25 cellular contexts compared by ENCODE assay signal in the genomic region with DNA sequence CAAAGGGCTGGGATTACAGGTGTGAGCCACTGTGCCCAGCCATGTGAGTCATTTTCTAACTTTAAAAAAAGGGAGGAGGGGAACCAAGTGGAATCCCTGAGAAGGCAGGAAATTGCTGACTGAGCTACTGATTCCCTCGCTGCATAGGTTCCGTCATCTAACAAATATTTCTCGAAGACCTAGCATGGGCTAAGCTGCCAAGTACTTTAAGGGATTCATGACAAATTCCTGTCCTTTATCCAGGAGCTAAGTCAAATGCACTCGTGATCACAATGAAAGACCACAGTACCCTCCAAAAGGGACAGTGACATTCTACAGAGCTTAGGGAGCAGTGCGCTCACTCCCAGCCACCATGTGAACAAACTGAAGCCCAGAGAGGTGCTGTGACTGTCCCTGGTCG. TPM values are rescaled to one million over a fixed set of nuclear protein-coding genes. Genes with fewer than 3 reads are reported as not detected.
DNase-seq lines count a peak whose midpoint lies in the region; ATAC-seq, FAIRE-seq and TF ChIP-seq lines count a peak whose summit lies in the region.
"Had no signal": no experiment of that assay in that cellular context is flagged by ENCODE, and none has a peak within 500 bp of the region (broad histone marks: within the 10 kb centered on the region; RNA-seq: fewer than 3 reads in every experiment).

No MANE protein-coding gene starts in this region.

- peaks cover 20% of the 10 kb centered on the region for H3K27me3 Mint-ChIP-seq in T-helper 17 cell
- peaks cover 14% of the 10 kb centered on the region for H3K27me3 Mint-ChIP-seq in Caco-2 (ENCODE audit: insufficient read depth, unreplicated experiment)

- H3K4me1 Mint-ChIP-seq in T-helper 17 cell (peaks cover 2% of the 10 kb centered on the region), Caco-2 (ENCODE audit: low read depth, unreplicated experiment) (no peaks in the 10 kb centered on the region)

- TF ChIP-seq CTCF in A549 (IDR thresholded peaks at IDR 0.05) (no peak), HEK293 (tag by site-specific recombination; IDR thresholded peaks at IDR 0.05) (no peak), osteoblast (IDR thresholded peaks at IDR 0.05; ENCODE audit: extremely low read depth, low read depth, low read length) (no peak), Caco-2 (IDR thresholded peaks at IDR 0.05; ENCODE audit: insufficient read depth in 1 of 2, low read depth in 1 of 2, low read length in 1 of 2, severe bottlenecking in 1 of 2, unreplicated experiment in 1 of 2) (no peak)

- H3K27ac ChIP-seq in A549 (no peak overlapping the region), HEK293 (ENCODE audit: extremely low read depth, low read depth, low read length) (no peak overlapping the region), osteoblast (ENCODE audit: low read depth, low read length) (no peak overlapping the region)
- H3K27ac ChIP-seq: PC-9, RWPE1 had no signal

- H4K20me1 ChIP-seq in osteoblast (ENCODE audit: insufficient read depth, low read length), result no peaks in the 10 kb centered on the region

- no peaks in the 10 kb centered on the region for H3K36me3 Mint-ChIP-seq in T-helper 17 cell (ENCODE audit: low read depth)
- no peaks in the 10 kb centered on the region for H3K36me3 Mint-ChIP-seq in Caco-2 (ENCODE audit: insufficient read depth, unreplicated experiment)

- no peaks in the 10 kb centered on the region for H3K9me3 ChIP-seq in A549
- no peaks in the 10 kb centered on the region for H3K9me3 ChIP-seq in HEK293 (ENCODE audit: control insufficient read depth, insufficient read depth, low read depth, low read length)
- no peaks in the 10 kb centered on the region for H3K9me3 ChIP-seq in osteoblast (ENCODE audit: low read depth, low read length)
- no peaks in the 10 kb centered on the region for H3K9me3 ChIP-seq in T-helper 17 cell (ENCODE audit: control insufficient read depth, low read length, poor library complexity, severe bottlenecking)
- H3K9me3 ChIP-seq in Caco-2, result no peaks in the 10 kb centered on the region

- no peak for TF ChIP-seq POLR2A in A549 (IDR thresholded peaks at IDR 0.05; ENCODE audit: low read length)

- DNase-seq in A549 (ENCODE audit: low read depth in 1 of 2, low spot score in 1 of 2) (no peak), RCC 7860 (ENCODE audit: low spot score) (peak; percentile 70), osteoblast (ENCODE audit: insufficient read length, low spot score, missing footprints) (peak; percentile 49), T-helper 17 cell (no peak), KG1 (lab: John Stamatoyannopoulos, UW) (no peak), Caco-2 (no peak)
- DNase-seq: DMS153; DND-41; H9; Karpas-422; MV-4-11; NCI-H1105; NCI-H1436 treated with DMSO at 0.1 percent for 48 hours; NCI-H1930; NCI-H2107; NCI-H446; NCI-H524 treated with DMSO at 0.1 percent for 48 hours; NCI-H774; NK-92 treated with Interleukin-12 subunit alpha and Interleukin-12 subunit beta, amount 100 ng/mL, for 24 hours; SHP77 had no signal

- CTCF ChIA-PET in A549 (lab: Yijun Ruan, JAX) (interaction anchor here (0.6 to 1.4 kb wide), 2 partner anchors 17 to 291 kb away, joined by 3 to 4 read pairs; no protein-coding TSS in a partner anchor), HEK293 (lab: Yijun Ruan, JAX) (interaction anchor here (0.6 to 0.7 kb wide), 2 partner anchors 92 to 208 kb away, joined by 3 to 4 read pairs; no protein-coding TSS in a partner anchor), Caco-2 (lab: Charles Lee) (no interaction called here)

- H3K4me1 ChIP-seq in A549, result no peaks in the 10 kb centered on the region
- H3K4me1 ChIP-seq in HEK293 (ENCODE audit: control insufficient read depth, insufficient read depth, low read length), result no peaks in the 10 kb centered on the region
- no peaks in the 10 kb centered on the region for H3K4me1 ChIP-seq in osteoblast (ENCODE audit: insufficient read depth, low read length)
- no peaks in the 10 kb centered on the region for H3K4me1 ChIP-seq in Caco-2

- H3K79me2 ChIP-seq in osteoblast (ENCODE audit: insufficient read depth, low read length), result no peaks in the 10 kb centered on the region

- intact Hi-C loops in Caco-2 (cut with micrococcal nuclease; ENCODE audit: unreplicated experiment), result no loop called here

- H3K4me3 ChIP-seq in A549 (no peak overlapping the region), HEK293 (ENCODE audit: low read depth, low read length) (no peak overlapping the region), osteoblast (ENCODE audit: insufficient read depth, low read length) (no peak overlapping the region), Caco-2 (ENCODE audit: low read depth, low read length) (no peak overlapping the region)
- H3K4me3 ChIP-seq: GM23338, PC-9 had no signal

- no peak overlapping the region for H2AFZ ChIP-seq in osteoblast (ENCODE audit: low read length)
- H2AFZ ChIP-seq: GM23338, PC-9 had no signal

- H3K27me3 ChIP-seq in osteoblast (ENCODE audit: insufficient read depth, low read length) (no peaks in the 10 kb centered on the region), Caco-2 (replicated peaks; ENCODE audit: control insufficient read depth, insufficient read depth, low read length) (no peaks in the 10 kb centered on the region)

- H3K36me3 ChIP-seq in HEK293 (ENCODE audit: control insufficient read depth in 2 of 2, insufficient read depth in 1 of 2, low read length in 2 of 2), result no peaks in the 10 kb centered on the region
- H3K36me3 ChIP-seq in osteoblast (ENCODE audit: insufficient read depth, low read length), result no peaks in the 10 kb centered on the region
- H3K36me3 ChIP-seq in Caco-2 (ENCODE audit: control insufficient read depth, insufficient read depth, low read length), result no peaks in the 10 kb centered on the region

- BruUV-seq in Caco-2 (replicated peaks; lab: Mats Ljungman, UMichigan), result no TSS peak

- H3K4me2 ChIP-seq in A549 (no peak overlapping the region), osteoblast (ENCODE audit: insufficient read depth, low read length) (no peak overlapping the region)
- H3K4me2 ChIP-seq: GM23338, PC-9 had no signal

- TF ChIP-seq RAD21 in A549 (conservative IDR thresholded peaks at IDR 0.05 in 1 of 2, IDR thresholded peaks at IDR 0.05 in 1 of 2), result no peak

- WGBS in A549 (ENCODE audit: missing lambda C conversion rate), result 36% methylated on average over 6 of the region's 6 CpGs

- FAIRE-seq in A549 (lab: Jason Lieb, UNC), result no peak
- FAIRE-seq in RCC 7860 (lab: Jason Lieb, UNC), result no peak
- FAIRE-seq: GM18507 had no signal

- H3K27ac Mint-ChIP-seq in T-helper 17 cell (no peak overlapping the region), Caco-2 (ENCODE audit: unreplicated experiment) (no peak overlapping the region)
- H3K27ac Mint-ChIP-seq: GM23338, H9 had no signal

- H3K9me3 Mint-ChIP-seq in Caco-2 (ENCODE audit: unreplicated experiment), result no peaks in the 10 kb centered on the region
- H3K9me3 Mint-ChIP-seq: GM23338, H9 had no signal

- no peak for TF ChIP-seq EP300 in A549 (IDR thresholded peaks at IDR 0.05)

- POLR2A ChIA-PET in A549 (lab: Yijun Ruan, JAX), result no interaction called here
- POLR2A ChIA-PET in HEK293 (lab: Yijun Ruan, JAX), result no interaction called here
- POLR2A ChIA-PET in Caco-2 (lab: Charles Lee), result no interaction called here

- no peak for ATAC-seq in A549
- no peak for ATAC-seq in T-helper 17 cell
- ATAC-seq: GM23338 had no signal

- H3K4me3 Mint-ChIP-seq in T-helper 17 cell (no peak overlapping the region), Caco-2 (ENCODE audit: unreplicated experiment) (no peak overlapping the region)
- H3K4me3 Mint-ChIP-seq: GM23338, H9 had no signal

TF ChIP-seq in A549, 52 proteins besides CTCF, POLR2A, EP300 and RAD21:
- TF ChIP-seq NPAS2 (CRISPR knock-in tag; IDR thresholded peaks at IDR 0.05; ENCODE audit: borderline replicate concordance) (no peak), ZNF302 (CRISPR knock-in tag; IDR thresholded peaks at IDR 0.05) (no peak), MAFK (IDR thresholded peaks at IDR 0.05; ENCODE audit: partially characterized antibody) (peak; percentile 52), GATA3 (IDR thresholded peaks at IDR 0.05; ENCODE audit: borderline replicate concordance) (no peak)
TF ChIP-seq in A549: peak in this region for 1.

TF ChIP-seq in HEK293, 187 proteins besides CTCF, POLR2A, EP300 and RAD21:
- TF ChIP-seq SETDB1 (IDR thresholded peaks at IDR 0.05; ENCODE audit: insufficient read length, low read length), result no peak
- TF ChIP-seq ZNF155 (tag by site-specific recombination; IDR thresholded peaks at IDR 0.05), result no peak
- TF ChIP-seq ZNF785 (tag by site-specific recombination; IDR thresholded peaks at IDR 0.05), result no peak
- peak; percentile 59; the same call in 1 of the 2 replicates for TF ChIP-seq ZBTB48 (tag by site-specific recombination; IDR thresholded peaks at IDR 0.05)
- TF ChIP-seq ZNF274 (IDR thresholded peaks at IDR 0.05; ENCODE audit: low read length), result no peak
- TF ChIP-seq ZNF274 (tag by site-specific recombination; IDR thresholded peaks at IDR 0.05; ENCODE audit: borderline replicate concordance), result no peak
- no peak for TF ChIP-seq ZNF777 (tag by site-specific recombination; IDR thresholded peaks at IDR 0.05; ENCODE audit: borderline replicate concordance)
- no peak for TF ChIP-seq PRDM1 (tag by site-specific recombination; IDR thresholded peaks at IDR 0.05)
- TF ChIP-seq MZF1 (tag by site-specific recombination; IDR thresholded peaks at IDR 0.05; ENCODE audit: borderline replicate concordance), result no peak
- TF ChIP-seq ZNF157 (tag by site-specific recombination; IDR thresholded peaks at IDR 0.05), result no peak

RNA-seq across cellular contexts. Expression of gene MAN2B2, which starts 33.2 kb away (rescaled TPM):
- polyA plus RNA-seq in A549 (2011; rRNA removed) (6.3 and 6.5 TPM in 2 replicates), A549 (2017; fragmentation: RNase III; extraction: RNeasy Plus Mini Kit Qiagen cat#74134 plus additional on column Dnase treatment) (7.5 to 8.4 TPM (median 8.4 TPM) in 3 replicates)
- polyA plus RNA-seq in A549 (2012; cell fraction: cytosol; rRNA removed), result 6.2 and 8.4 TPM in 2 replicates
- 17.8 and 25.6 TPM in 2 replicates for polyA plus RNA-seq in A549 (2012; cell fraction: nucleus; rRNA removed)
- 10.6 and 11.0 TPM in 2 replicates for polyA minus RNA-seq in A549 (2011; rRNA and poly(A)+ RNA removed)
- total RNA-seq in osteoblast (26.8 and 28.2 TPM in 2 replicates), T-helper 17 cell (10 to 100 TPM; 27.0 to 34.9 TPM), Caco-2 (2022) (17.3 and 20.5 TPM in 2 replicates)

Comparison
In these comparisons a context has a peak if more than half of its experiments do, and no peak if none do; other contexts are left out.
1. DNase-seq: peak in RCC 7860 (single experiment) and osteoblast (single experiment); none in A549 (0 of 2), T-helper 17 cell (0 of 3), KG1 (single experiment) and Caco-2 (0 of 2).